19 cellular contexts compared by ENCODE assay signal in the genomic region with DNA sequence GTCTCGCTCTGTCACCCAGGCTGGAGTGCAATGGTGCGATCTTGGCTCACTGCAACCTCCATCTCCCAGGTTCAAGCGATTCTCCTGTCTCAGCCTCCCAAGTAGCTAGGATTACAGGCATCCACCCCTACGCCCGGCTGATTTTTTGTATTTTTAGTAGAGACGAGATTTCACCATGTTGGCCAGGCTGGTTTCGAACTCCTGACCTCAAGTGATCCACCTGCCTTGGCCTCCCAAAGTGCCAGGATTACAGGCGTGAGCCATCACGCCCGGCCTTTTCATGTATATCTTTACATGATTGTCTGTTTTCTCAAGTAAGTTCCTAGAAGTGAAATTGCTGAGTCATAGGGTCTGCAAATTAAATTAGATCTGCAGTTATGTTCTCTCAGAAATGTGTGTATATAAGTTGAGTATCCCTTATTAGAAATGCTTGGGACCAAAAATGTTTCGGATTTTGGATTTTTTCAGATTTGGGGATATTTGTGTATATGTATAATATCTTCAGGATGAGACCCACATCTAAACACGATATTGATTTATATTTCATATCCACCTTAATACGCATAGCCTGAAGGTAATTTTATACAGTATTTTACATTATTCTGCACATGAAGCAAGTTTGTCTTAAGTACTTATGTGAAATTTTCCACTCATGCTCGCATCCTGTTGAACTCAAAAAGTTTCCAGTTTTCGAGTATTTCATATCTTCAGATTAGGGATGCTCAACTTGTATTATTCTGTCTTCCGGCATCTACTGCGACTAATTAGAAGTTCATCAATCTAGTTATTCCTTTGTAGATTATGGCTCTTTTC. TPM values are rescaled to one million over a fixed set of nuclear protein-coding genes. Genes with fewer than 3 reads are reported as not detected.
A peak's percentile ranks its signal among the peaks of the same experiment; 100 is the strongest.
DNase-seq lines count a peak whose midpoint lies in the region; ATAC-seq and TF ChIP-seq lines count a peak whose summit lies in the region.
"Had no signal": no experiment of that assay in that cellular context is flagged by ENCODE, and none has a peak within 500 bp of the region (broad histone marks: within the 10 kb centered on the region; RNA-seq: fewer than 3 reads in every experiment).

No MANE protein-coding gene starts in this region.

- no peak overlapping the region for H2AFZ ChIP-seq in mesenchymal stem cell (ENCODE audit: low read depth, low read length)
- H2AFZ ChIP-seq: parathyroid adenoma had no signal

- no peaks in the 10 kb centered on the region for H3K27me3 ChIP-seq in mesenchymal stem cell (ENCODE audit: control insufficient read depth in 1 of 2, insufficient read depth in 1 of 2, low read length in 2 of 2)
- H3K27me3 ChIP-seq: esophagus squamous epithelium, SJSA1, uterus had no signal

- H3K36me3 ChIP-seq in HEK293 (ENCODE audit: control insufficient read depth in 2 of 2, insufficient read depth in 1 of 2, low read length in 2 of 2) (peaks cover 0 to 2% of the 10 kb centered on the region in 2 experiments; a peak in 1 of 3 replicates), mesenchymal stem cell (ENCODE audit: control insufficient read depth in 1 of 2, insufficient read depth in 2 of 2, low read depth in 1 of 2, low read length in 2 of 2) (peaks cover 0 to 3% of the 10 kb centered on the region in 2 experiments)
- H3K36me3 ChIP-seq: uterus had no signal

- H3K14ac ChIP-seq in mesenchymal stem cell (ENCODE audit: low read length in 2 of 2) = no peak overlapping the region

- H3K4me1 Mint-ChIP-seq in activated CD4-positive, alpha-beta T cell treated with anti-CD3 and anti-CD28 coated beads, Interleukin-2, amount 10 ng/mL, durations not matched to agents 24 days and 14 days = peaks cover 63% of the 10 kb centered on the region
- peaks cover 58% of the 10 kb centered on the region for H3K4me1 Mint-ChIP-seq in activated B cell treated with CpG ODN at 0.5 μM for 24 hours

- POLR2A ChIA-PET in HEK293 (lab: Yijun Ruan, JAX) (no interaction called here), activated B cell treated with CpG ODN at 0.5 μM for 24 hours (lab: Charles Lee) (interaction anchor here (0.9 kb wide), 1 partner anchor 40 kb away, joined by 3 read pairs; a partner anchor contains a TSS)

- H2BK12ac ChIP-seq in mesenchymal stem cell (ENCODE audit: low read length in 2 of 2) = no peak overlapping the region

- no peak overlapping the region for H2BK15ac ChIP-seq in mesenchymal stem cell (ENCODE audit: low read depth, poor library complexity, severe bottlenecking)

- H3K27ac ChIP-seq in HEK293 (ENCODE audit: extremely low read depth, low read depth, low read length) (no peak overlapping the region), mesenchymal stem cell (ENCODE audit: low read length, poor library complexity, severe bottlenecking) (no peak overlapping the region)
- H3K27ac ChIP-seq: esophagus squamous epithelium, parathyroid adenoma, SJSA1, uterus, VCaP had no signal

- H3K18ac ChIP-seq in mesenchymal stem cell (ENCODE audit: low read depth in 1 of 2, low read length in 2 of 2) = no peak overlapping the region

- peaks cover 7% of the 10 kb centered on the region for H3K79me1 ChIP-seq in mesenchymal stem cell (replicated peaks; ENCODE audit: low read length, poor library complexity, severe bottlenecking)

- no peak overlapping the region for H3K4me2 ChIP-seq in mesenchymal stem cell (ENCODE audit: low read length, poor library complexity, severe bottlenecking)

- H3K4ac ChIP-seq in mesenchymal stem cell (ENCODE audit: low read depth in 1 of 2, low read length in 2 of 2) = no peak overlapping the region

- DNase-seq in activated CD4-positive, alpha-beta T cell treated with anti-CD3 and anti-CD28 coated beads, Interleukin-2, amount 10 ng/mL, durations not matched to agents 24 days and 14 days = peak; percentile 54
- no peak for DNase-seq in activated CD4-positive, alpha-beta T cell treated with anti-CD3 and anti-CD28 coated beads, Interleukin-2, amount 50 U/mL, for 1 hour
- DNase-seq in activated B cell treated with CpG ODN at 0.5 μM for 24 hours (no peak), erythroblast (lab: John Stamatoyannopoulos, UW) (peak; percentile 52), NCI-H1105 treated with DMSO at 0.1 percent for 48 hours (lab: John Stamatoyannopoulos, UW) (no peak), NCI-H345 treated with DMSO at 0.1 percent for 48 hours (lab: John Stamatoyannopoulos, UW; ENCODE audit: unreplicated experiment) (no peak), mesenchymal stem cell (no peak)
- DNase-seq: esophagus squamous epithelium; glutamatergic neuron; immature natural killer cell; NCI-H1694 treated with DMSO at 0.1 percent for 48 hours; NCI-H345; stimulated activated CD4-positive, alpha-beta T cell treated with anti-CD3 and anti-CD28 coated beads, Interleukin-2, amount 100 ng/mL, for 24 hours; uterus had no signal

- H3K23ac ChIP-seq in mesenchymal stem cell (ENCODE audit: low read length in 2 of 2) = no peak overlapping the region

- H3K4me3 Mint-ChIP-seq in activated CD4-positive, alpha-beta T cell treated with anti-CD3 and anti-CD28 coated beads, Interleukin-2, amount 10 ng/mL, durations not matched to agents 24 days and 14 days = peak overlapping the region; percentile 21
- no peak overlapping the region for H3K4me3 Mint-ChIP-seq in activated B cell treated with CpG ODN at 0.5 μM for 24 hours
- H3K4me3 Mint-ChIP-seq: immature natural killer cell had no signal

- peak overlapping the region; percentile 56 for H3K27ac Mint-ChIP-seq in activated CD4-positive, alpha-beta T cell treated with anti-CD3 and anti-CD28 coated beads, Interleukin-2, amount 10 ng/mL, durations not matched to agents 24 days and 14 days
- peak overlapping the region; percentile 46 for H3K27ac Mint-ChIP-seq in activated B cell treated with CpG ODN at 0.5 μM for 24 hours

- CTCF ChIA-PET in HEK293 (lab: Yijun Ruan, JAX) = interaction anchor here (1.3 kb wide), 1 partner anchor 74 kb away, joined by 4 read pairs; no protein-coding TSS in a partner anchor
- CTCF ChIA-PET in activated B cell treated with CpG ODN at 0.5 μM for 24 hours (lab: Charles Lee) = no interaction called here

- H3K9me3 ChIP-seq in HEK293 (ENCODE audit: control insufficient read depth, insufficient read depth, low read depth, low read length) (no peaks in the 10 kb centered on the region), mesenchymal stem cell (ENCODE audit: control insufficient read depth, low read length) (no peaks in the 10 kb centered on the region)
- H3K9me3 ChIP-seq: esophagus squamous epithelium, SJSA1 had no signal

- H2AK5ac ChIP-seq in mesenchymal stem cell (ENCODE audit: low read length, severe bottlenecking) = no peak overlapping the region

- H3K9ac ChIP-seq in mesenchymal stem cell (ENCODE audit: low read length) = no peak overlapping the region
- H3K9ac ChIP-seq: parathyroid adenoma had no signal

- no peak overlapping the region for H3K4me3 ChIP-seq in HEK293 (ENCODE audit: low read depth, low read length)
- H3K4me3 ChIP-seq in mesenchymal stem cell (ENCODE audit: insufficient read depth in 1 of 2, low read depth in 1 of 2, low read length in 2 of 2) = no peak overlapping the region
- H3K4me3 ChIP-seq: esophagus squamous epithelium, SJSA1, uterus had no signal

- no peak overlapping the region for H2BK120ac ChIP-seq in mesenchymal stem cell (ENCODE audit: low read depth, low read length)

- H4K91ac ChIP-seq in mesenchymal stem cell (ENCODE audit: low read length) = no peak overlapping the region

- WGBS in mesenchymal stem cell = 95% methylated on average over 14 of the region's 17 CpGs

- no peaks in the 10 kb centered on the region for H3K27me3 Mint-ChIP-seq in activated CD4-positive, alpha-beta T cell treated with anti-CD3 and anti-CD28 coated beads, Interleukin-2, amount 10 ng/mL, durations not matched to agents 24 days and 14 days
- H3K27me3 Mint-ChIP-seq in activated B cell treated with CpG ODN at 0.5 μM for 24 hours = no peaks in the 10 kb centered on the region

- no peak for TF ChIP-seq CTCF in HEK293 (tag by site-specific recombination; IDR thresholded peaks at IDR 0.05)
- TF ChIP-seq CTCF in activated B cell treated with CpG ODN at 0.5 μM for 24 hours (IDR thresholded peaks at IDR 0.05) = no peak

- H2BK5ac ChIP-seq in mesenchymal stem cell (ENCODE audit: low read depth, low read length, poor library complexity, severe bottlenecking) = no peak overlapping the region

- no peak overlapping the region for H4K8ac ChIP-seq in mesenchymal stem cell (ENCODE audit: low read length)

- no peaks in the 10 kb centered on the region for H3K9me3 Mint-ChIP-seq in activated CD4-positive, alpha-beta T cell treated with anti-CD3 and anti-CD28 coated beads, Interleukin-2, amount 10 ng/mL, durations not matched to agents 24 days and 14 days
- no peaks in the 10 kb centered on the region for H3K9me3 Mint-ChIP-seq in activated B cell treated with CpG ODN at 0.5 μM for 24 hours
- H3K9me3 Mint-ChIP-seq: immature natural killer cell had no signal

- peaks cover 65% of the 10 kb centered on the region for H3K36me3 Mint-ChIP-seq in activated CD4-positive, alpha-beta T cell treated with anti-CD3 and anti-CD28 coated beads, Interleukin-2, amount 10 ng/mL, durations not matched to agents 24 days and 14 days (ENCODE audit: low read depth)
- H3K36me3 Mint-ChIP-seq in activated B cell treated with CpG ODN at 0.5 μM for 24 hours (ENCODE audit: low read depth) = peaks cover 25% of the 10 kb centered on the region

- intact Hi-C loops in activated CD4-positive, alpha-beta T cell treated with anti-CD3 and anti-CD28 coated beads, Interleukin-2, amount 10 ng/mL, durations not matched to agents 24 days and 14 days (cut with micrococcal nuclease) = no loop called here
- intact Hi-C loops in activated B cell treated with CpG ODN at 0.5 μM for 24 hours (cut with micrococcal nuclease) = loop anchor here (2.0 kb wide), 1 partner anchor 15 kb away; no protein-coding TSS in a partner anchor

- TF ChIP-seq POLR2A in erythroblast (IDR thresholded peaks at IDR 0.05; ENCODE audit: low read length) = no peak

- no peak for ATAC-seq in activated B cell treated with CpG ODN at 0.5 μM for 24 hours (ENCODE audit: low read depth)

- H3K4me1 ChIP-seq in HEK293 (ENCODE audit: control insufficient read depth, insufficient read depth, low read length) = no peaks in the 10 kb centered on the region
- no peaks in the 10 kb centered on the region for H3K4me1 ChIP-seq in mesenchymal stem cell (ENCODE audit: control insufficient read depth, insufficient read depth, low read depth, low read length)
- H3K4me1 ChIP-seq: SJSA1, uterus had no signal

RNA-seq across cellular contexts. Expression of a gene that starts 40.4 kb away (rescaled TPM):
- 135 and 136 TPM in 2 replicates for total RNA-seq in activated CD4-positive, alpha-beta T cell treated with anti-CD3 and anti-CD28 coated beads, Interleukin-2, amount 10 ng/mL, durations not matched to agents 24 days and 14 days
- total RNA-seq in activated B cell treated with CpG ODN at 0.5 μM for 24 hours = 62.8 and 69.0 TPM in 2 replicates
- 46.0 TPM for polyA plus RNA-seq in mesenchymal stem cell (2013, experiment 1 of 2)
- 46.8 TPM for polyA plus RNA-seq in mesenchymal stem cell (2013, experiment 2 of 2)

RNA-seq across cellular contexts. Expression of a gene that starts 42.1 kb away (rescaled TPM):
- 10.1 and 10.9 TPM in 2 replicates for total RNA-seq in activated CD4-positive, alpha-beta T cell treated with anti-CD3 and anti-CD28 coated beads, Interleukin-2, amount 10 ng/mL, durations not matched to agents 24 days and 14 days
- total RNA-seq in activated B cell treated with CpG ODN at 0.5 μM for 24 hours = 6.7 and 7.9 TPM in 2 replicates
- 0.14 TPM for polyA plus RNA-seq in mesenchymal stem cell (2013, experiment 1 of 2)
- polyA plus RNA-seq in mesenchymal stem cell (2013, experiment 2 of 2) = 0.11 TPM
- polyA plus RNA-seq: adipose tissue had no signal

Comparison
In these comparisons a context has a peak if more than half of its experiments do, and no peak if none do; other contexts are left out.
1. DNase-seq: peak in activated CD4-positive, alpha-beta T cell treated with anti-CD3 and anti-CD28 coated beads, Interleukin-2, amount 10 ng/mL, durations not matched to agents 24 days and 14 days (single experiment) and erythroblast (2 of 2); none in activated CD4-positive, alpha-beta T cell treated with anti-CD3 and anti-CD28 coated beads, Interleukin-2, amount 50 U/mL, for 1 hour (single experiment), activated B cell treated with CpG ODN at 0.5 μM for 24 hours (single experiment), NCI-H1105 treated with DMSO at 0.1 percent for 48 hours (single experiment), NCI-H345 treated with DMSO at 0.1 percent for 48 hours (single experiment) and mesenchymal stem cell (single experiment).